In genomic region chr6:82980086-82980485, GRCh38 we compare ENCODE assay signal across 18 cellular contexts.
DNase-seq lines count a peak whose midpoint lies in the region; FAIRE-seq and TF ChIP-seq lines count a peak whose summit lies in the region.
"Had no signal": no experiment of that assay in that cellular context is flagged by ENCODE, and none has a peak within 500 bp of the region (broad histone marks: within the 10 kb centered on the region; RNA-seq: fewer than 3 reads in every experiment).

No MANE protein-coding gene starts in this region.

- H3K4me1 Mint-ChIP-seq in activated T-helper 2 cell treated with anti-CD3 and anti-CD28 coated beads, Interferon-gamma antibody, Interleukin-2, Interleukin-4, amounts not matched to agents 10 μg/mL and 5 μg/mL and 100 μg/mL, durations not matched to agents 14 hours and 24 hours and 36 hours (ENCODE audit: low read depth) = no peaks in the 10 kb centered on the region
- H3K4me1 Mint-ChIP-seq: stimulated activated memory B cell treated with anti-CD40 and anti-IgM and Interleukin-4, amounts not matched to agents 10 μg/mL and 1 μg/mL and 100 μg/mL, for 72 hours had no signal

- FAIRE-seq in frontal cortex (lab: Jason Lieb, UNC) (no peak), small intestine (lab: Jason Lieb, UNC) (no peak)
- FAIRE-seq: A549 had no signal

- peak overlapping the region; percentile 28 for H3K27ac ChIP-seq in A673 (ENCODE audit: low read depth, low read length, poor library complexity, severe bottlenecking)
- peak overlapping the region; percentile 73 for H3K27ac ChIP-seq in SJCRH30
- H3K27ac ChIP-seq in small intestine (ENCODE audit: low read depth in 1 of 2, low read length in 1 of 2) = no peak overlapping the region
- H3K27ac ChIP-seq: A549, gastroesophageal sphincter, upper lobe of right lung had no signal

- no peaks in the 10 kb centered on the region for H3K36me3 Mint-ChIP-seq in activated T-helper 2 cell treated with anti-CD3 and anti-CD28 coated beads, Interferon-gamma antibody, Interleukin-2, Interleukin-4, amounts not matched to agents 10 μg/mL and 5 μg/mL and 100 μg/mL, durations not matched to agents 14 hours and 24 hours and 36 hours (ENCODE audit: low read depth)

- intact Hi-C loops in A673 (cut with micrococcal nuclease; ENCODE audit: unreplicated experiment) = no loop called here
- intact Hi-C loops in activated T-helper 2 cell treated with anti-CD3 and anti-CD28 coated beads, Interferon-gamma antibody, Interleukin-2, Interleukin-4, amounts not matched to agents 10 μg/mL and 5 μg/mL and 100 μg/mL, durations not matched to agents 14 hours and 24 hours and 36 hours (cut with micrococcal nuclease) = no loop called here

- BruUV-seq in A673 (replicated peaks; lab: Mats Ljungman, UMichigan) = no TSS peak

- H3K4me3 ChIP-seq in A673 (ENCODE audit: low read depth, low read length, poor library complexity, severe bottlenecking) (no peak overlapping the region), SJCRH30 (no peak overlapping the region), small intestine (ENCODE audit: low read depth in 1 of 2, low read length in 2 of 2) (no peak overlapping the region)
- H3K4me3 ChIP-seq: A549, gastroesophageal sphincter, upper lobe of right lung had no signal

- H3K36me3 ChIP-seq in A673 (ENCODE audit: insufficient read depth, low read length, poor library complexity, severe bottlenecking) (no peaks in the 10 kb centered on the region), SJCRH30 (no peaks in the 10 kb centered on the region), small intestine (ENCODE audit: control insufficient read depth in 2 of 2, insufficient read depth in 2 of 2, low read length in 2 of 2) (no peaks in the 10 kb centered on the region)
- H3K36me3 ChIP-seq: gastroesophageal sphincter, upper lobe of right lung had no signal

- peak; percentile 72 for DNase-seq in A673 (ENCODE audit: low spot score)
- DNase-seq in GM04504 (ENCODE audit: low read depth) = peak; percentile 70
- peak; percentile 12 to 67 for DNase-seq in SJCRH30
- DNase-seq in fibroblast of peridontal ligament (ENCODE audit: extremely low read depth) = peak; percentile 92
- no peak for DNase-seq in frontal cortex (ENCODE audit: low spot score in 2 of 2)
- DNase-seq in activated T-helper 2 cell treated with anti-CD3 and anti-CD28 coated beads, Interferon-gamma antibody, Interleukin-2, Interleukin-4, amounts not matched to agents 10 μg/mL and 5 μg/mL and 100 μg/mL, durations not matched to agents 14 hours and 24 hours and 36 hours (ENCODE audit: low spot score) = no peak
- no peak for DNase-seq in SKM-1 (lab: John Stamatoyannopoulos, UW; ENCODE audit: unreplicated experiment)
- no peak for DNase-seq in small intestine
- DNase-seq: activated CD4-positive, alpha-beta T cell treated with anti-CD3 and anti-CD28 coated beads, Interleukin-2, amount 50 U/mL, for 4 hours; aorta; Karpas-422; mesendoderm; NCI-H82; SHP77; upper lobe of right lung had no signal

- H3K4me3 Mint-ChIP-seq in activated T-helper 2 cell treated with anti-CD3 and anti-CD28 coated beads, Interferon-gamma antibody, Interleukin-2, Interleukin-4, amounts not matched to agents 10 μg/mL and 5 μg/mL and 100 μg/mL, durations not matched to agents 14 hours and 24 hours and 36 hours (ENCODE audit: low read depth) = no peak overlapping the region
- H3K4me3 Mint-ChIP-seq: stimulated activated memory B cell treated with anti-CD40 and anti-IgM and Interleukin-4, amounts not matched to agents 10 μg/mL and 1 μg/mL and 100 μg/mL, for 72 hours had no signal

- no peaks in the 10 kb centered on the region for H3K27me3 Mint-ChIP-seq in activated T-helper 2 cell treated with anti-CD3 and anti-CD28 coated beads, Interferon-gamma antibody, Interleukin-2, Interleukin-4, amounts not matched to agents 10 μg/mL and 5 μg/mL and 100 μg/mL, durations not matched to agents 14 hours and 24 hours and 36 hours (ENCODE audit: low read depth)
- H3K27me3 Mint-ChIP-seq: stimulated activated memory B cell treated with anti-CD40 and anti-IgM and Interleukin-4, amounts not matched to agents 10 μg/mL and 1 μg/mL and 100 μg/mL, for 72 hours had no signal

- H3K9me3 ChIP-seq in A673 (ENCODE audit: low read depth, low read length, poor library complexity, severe bottlenecking) (no peaks in the 10 kb centered on the region), SJCRH30 (replicated peaks) (0 out of 2 replicates have a peak, but pooled peaks cover 2% of the 10 kb centered on the region), small intestine (ENCODE audit: control insufficient read depth, low read depth) (no peaks in the 10 kb centered on the region)
- H3K9me3 ChIP-seq: A549, gastroesophageal sphincter, upper lobe of right lung had no signal

- no peaks in the 10 kb centered on the region for H3K9me3 Mint-ChIP-seq in activated T-helper 2 cell treated with anti-CD3 and anti-CD28 coated beads, Interferon-gamma antibody, Interleukin-2, Interleukin-4, amounts not matched to agents 10 μg/mL and 5 μg/mL and 100 μg/mL, durations not matched to agents 14 hours and 24 hours and 36 hours
- H3K9me3 Mint-ChIP-seq: stimulated activated memory B cell treated with anti-CD40 and anti-IgM and Interleukin-4, amounts not matched to agents 10 μg/mL and 1 μg/mL and 100 μg/mL, for 72 hours had no signal

- WGBS in small intestine, 3 donors = 69 to 71% (median 71%) methylated on average over 1 of the region's 1 CpG

- H3K27me3 ChIP-seq in A673 (replicated peaks; ENCODE audit: insufficient read depth, low read depth, low read length, poor library complexity) = no peaks in the 10 kb centered on the region
- no peaks in the 10 kb centered on the region for H3K27me3 ChIP-seq in SJCRH30
- no peaks in the 10 kb centered on the region for H3K27me3 ChIP-seq in small intestine (ENCODE audit: control insufficient read depth in 2 of 2, insufficient read depth in 2 of 2, low read length in 2 of 2)
- H3K27me3 ChIP-seq: gastroesophageal sphincter, upper lobe of right lung had no signal

- POLR2A ChIA-PET in A673 (lab: Charles Lee; ENCODE audit: low non-redundant PET) = no interaction called here

- CTCF ChIA-PET in A673 (lab: Charles Lee) = no interaction called here

- H3K27ac Mint-ChIP-seq in activated T-helper 2 cell treated with anti-CD3 and anti-CD28 coated beads, Interferon-gamma antibody, Interleukin-2, Interleukin-4, amounts not matched to agents 10 μg/mL and 5 μg/mL and 100 μg/mL, durations not matched to agents 14 hours and 24 hours and 36 hours = no peak overlapping the region
- H3K27ac Mint-ChIP-seq: stimulated activated memory B cell treated with anti-CD40 and anti-IgM and Interleukin-4, amounts not matched to agents 10 μg/mL and 1 μg/mL and 100 μg/mL, for 72 hours had no signal

- H3K4me1 ChIP-seq in A673 (ENCODE audit: insufficient read depth, low read length, poor library complexity, severe bottlenecking) (peaks cover 11% of the 10 kb centered on the region), SJCRH30 (peaks cover 28% of the 10 kb centered on the region), small intestine (ENCODE audit: control insufficient read depth in 2 of 2, insufficient read depth in 1 of 2, low read depth in 1 of 2, low read length in 1 of 2) (no peaks in the 10 kb centered on the region)
- H3K4me1 ChIP-seq: A549, gastroesophageal sphincter, upper lobe of right lung had no signal

- no peak for TF ChIP-seq CTCF in A673 (conservative IDR thresholded peaks at IDR 0.05; ENCODE audit: low read depth, low read length)

Comparison
In these comparisons a context has a peak if more than half of its experiments do, and no peak if none do; other contexts are left out.
1. DNase-seq: peak in A673 (single experiment), GM04504 (single experiment), SJCRH30 (2 of 2) and fibroblast of peridontal ligament (single experiment); none in frontal cortex (0 of 2), activated T-helper 2 cell treated with anti-CD3 and anti-CD28 coated beads, Interferon-gamma antibody, Interleukin-2, Interleukin-4, amounts not matched to agents 10 μg/mL and 5 μg/mL and 100 μg/mL, durations not matched to agents 14 hours and 24 hours and 36 hours (single experiment), SKM-1 (single experiment) and small intestine (single experiment).
2. H3K27ac ChIP-seq: peak in A673 (single experiment) and SJCRH30 (single experiment); none in small intestine (0 of 2).